In the genomic region with DNA sequence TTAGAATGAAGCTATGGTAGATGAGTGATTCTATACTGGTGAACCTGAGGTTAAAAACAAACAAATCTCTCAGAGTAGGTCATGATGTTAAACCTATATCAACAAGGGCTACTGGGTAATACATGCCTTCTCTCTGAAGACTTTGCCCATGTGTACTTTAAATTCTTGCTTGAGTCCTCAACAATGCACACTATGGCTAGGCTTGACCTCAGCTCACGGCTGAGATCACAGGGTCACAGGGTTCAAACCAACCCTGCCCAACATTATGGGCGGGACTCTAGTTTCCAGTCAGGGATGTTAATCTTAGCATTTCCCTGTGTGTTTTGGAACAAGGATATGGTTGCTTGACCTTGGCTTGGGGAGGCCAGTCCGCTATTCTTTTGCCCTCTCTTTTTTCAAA, we compare ENCODE assay signal across 21 cellular contexts. TPM values are rescaled to one million over a fixed set of nuclear protein-coding genes. Genes with fewer than 3 reads are reported as not detected.
DNase-seq lines count a peak whose midpoint lies in the region; ATAC-seq and TF ChIP-seq lines count a peak whose summit lies in the region.
"Had no signal": no experiment of that assay in that cellular context is flagged by ENCODE, and none has a peak within 500 bp of the region (broad histone marks: within the 10 kb centered on the region; RNA-seq: fewer than 3 reads in every experiment).

No MANE protein-coding gene starts in this region.

- H3K27me3 ChIP-seq in spleen (replicated peaks in 1 of 7) (no peaks in the 10 kb centered on the region), transverse colon (no peaks in the 10 kb centered on the region)
- H3K27me3 ChIP-seq: ascending aorta, esophagus muscularis mucosa, SJCRH30, tibial artery had no signal

- H3K27me3 Mint-ChIP-seq in activated naive CD4-positive, alpha-beta T cell treated with anti-CD3 and anti-CD28 coated beads for 36 hours (ENCODE audit: low read depth): no peaks in the 10 kb centered on the region
- H3K27me3 Mint-ChIP-seq in activated CD4-positive, alpha-beta memory T cell treated with anti-CD3 and anti-CD28 coated beads, Interleukin-2, amount 10 ng/mL, durations not matched to agents 7 days and 5 days: no peaks in the 10 kb centered on the region

- H3K9me3 ChIP-seq in spleen (no peaks in the 10 kb centered on the region), transverse colon (no peaks in the 10 kb centered on the region)
- H3K9me3 ChIP-seq: ascending aorta, esophagus muscularis mucosa, SJCRH30, tibial artery had no signal

- CTCF ChIA-PET in activated naive CD4-positive, alpha-beta T cell treated with anti-CD3 and anti-CD28 coated beads for 36 hours (lab: Charles Lee): interaction anchor here (0.9 kb wide), 1 partner anchor 15 kb away, joined by 4 read pairs; no protein-coding TSS in a partner anchor
- CTCF ChIA-PET in activated CD4-positive, alpha-beta memory T cell treated with anti-CD3 and anti-CD28 coated beads, Interleukin-2, amount 10 ng/mL, durations not matched to agents 7 days and 5 days (lab: Charles Lee): interaction anchor here (0.9 to 2.9 kb wide), 3 partner anchors 26 to 34 kb away, joined by 3 to 11 read pairs (median 4); no protein-coding TSS in a partner anchor

- in situ Hi-C loops in transverse colon (cut with MboI; ENCODE audit: low pct_ligation_motif_present in 1 of 4, low pct_unique_long_range_greater_than_20kb in 1 of 4, low sequenced_read_pairs in 3 of 4): no loop called here

- H3K4me3 ChIP-seq in spleen (no peak overlapping the region), transverse colon (no peak overlapping the region)
- H3K4me3 ChIP-seq: ascending aorta, coronary artery, esophagus muscularis mucosa, SJCRH30, tibial artery had no signal

- TF ChIP-seq CTCF in spleen (IDR thresholded peaks at IDR 0.05 in 8 of 11, conservative IDR thresholded peaks at IDR 0.05 in 3 of 11) (no peak), transverse colon (IDR thresholded peaks at IDR 0.05) (no peak)

- no peak for TF ChIP-seq EP300 in transverse colon (IDR thresholded peaks at IDR 0.05; ENCODE audit: low read depth)

- peaks cover 86% of the 10 kb centered on the region for H3K4me1 Mint-ChIP-seq in activated naive CD4-positive, alpha-beta T cell treated with anti-CD3 and anti-CD28 coated beads for 36 hours (ENCODE audit: low read depth)
- peaks cover 92% of the 10 kb centered on the region for H3K4me1 Mint-ChIP-seq in activated CD4-positive, alpha-beta memory T cell treated with anti-CD3 and anti-CD28 coated beads, Interleukin-2, amount 10 ng/mL, durations not matched to agents 7 days and 5 days

- H3K27ac ChIP-seq in spleen (peak overlapping the region in 7 of 8 donors; percentile 39 to 71 (median 52)), transverse colon (no peak overlapping the region)
- H3K27ac ChIP-seq: esophagus muscularis mucosa, HL-60, SJCRH30 had no signal

- no peak for DNase-seq in activated naive CD4-positive, alpha-beta T cell treated with anti-CD3 and anti-CD28 coated beads for 36 hours
- DNase-seq in activated naive CD4-positive, alpha-beta T cell treated with anti-CD3 and anti-CD28 coated beads, Interleukin-2, amount 50 U/mL, for 16 hours: no peak
- no peak for DNase-seq in activated CD4-positive, alpha-beta memory T cell treated with anti-CD3 and anti-CD28 coated beads, Interleukin-2, amount 10 ng/mL, durations not matched to agents 7 days and 5 days
- DNase-seq in left cardiac atrium: peak; percentile 56
- DNase-seq in spleen: no peak
- no peak for DNase-seq in transverse colon
- DNase-seq: KG1; kidney glomerular epithelial cell; natural killer cell; NCI-H1436 treated with DMSO at 0.1 percent for 48 hours; NCI-H2227 treated with DMSO at 0.1 percent for 48 hours; SJCRH30; stimulated activated CD4-positive, alpha-beta T cell treated with anti-CD3 and anti-CD28 coated beads, Interleukin-2, amount 100 ng/mL, for 24 hours; tibial artery had no signal

- POLR2A ChIA-PET in activated CD4-positive, alpha-beta memory T cell treated with anti-CD3 and anti-CD28 coated beads, Interleukin-2, amount 10 ng/mL, durations not matched to agents 7 days and 5 days (lab: Charles Lee): interaction anchor here (0.7 to 21.4 kb wide), 9 partner anchors 7 to 222 kb away, joined by 3 to 859 read pairs (median 15); a partner anchor contains a TSS

- 65 to 83% (median 72%) methylated on average over 3 of the region's 3 CpGs for WGBS in spleen, 5 donors
- WGBS in transverse colon (ENCODE audit: low coverage in 1 of 2), 2 donors: 20 to 72% methylated on average over 1 to 3 of the region's 3 CpGs

- H3K36me3 ChIP-seq in spleen: no peaks in the 10 kb centered on the region
- H3K36me3 ChIP-seq in transverse colon: no peaks in the 10 kb centered on the region
- H3K36me3 ChIP-seq: ascending aorta, esophagus muscularis mucosa, SJCRH30, tibial artery had no signal

- H3K4me3 Mint-ChIP-seq in activated naive CD4-positive, alpha-beta T cell treated with anti-CD3 and anti-CD28 coated beads for 36 hours: peak overlapping the region; percentile 89
- H3K4me3 Mint-ChIP-seq in activated CD4-positive, alpha-beta memory T cell treated with anti-CD3 and anti-CD28 coated beads, Interleukin-2, amount 10 ng/mL, durations not matched to agents 7 days and 5 days: peak overlapping the region; percentile 56
- H3K4me3 Mint-ChIP-seq: natural killer cell had no signal

- H3K9me3 Mint-ChIP-seq in activated naive CD4-positive, alpha-beta T cell treated with anti-CD3 and anti-CD28 coated beads for 36 hours: no peaks in the 10 kb centered on the region
- peaks cover 2% of the 10 kb centered on the region for H3K9me3 Mint-ChIP-seq in activated CD4-positive, alpha-beta memory T cell treated with anti-CD3 and anti-CD28 coated beads, Interleukin-2, amount 10 ng/mL, durations not matched to agents 7 days and 5 days
- H3K9me3 Mint-ChIP-seq: natural killer cell had no signal

- TF ChIP-seq POLR2A in spleen (IDR thresholded peaks at IDR 0.05) (no peak), transverse colon (IDR thresholded peaks at IDR 0.05) (no peak)

- peaks cover 49% of the 10 kb centered on the region for H3K36me3 Mint-ChIP-seq in activated naive CD4-positive, alpha-beta T cell treated with anti-CD3 and anti-CD28 coated beads for 36 hours (ENCODE audit: low read depth)
- peaks cover 95% of the 10 kb centered on the region for H3K36me3 Mint-ChIP-seq in activated CD4-positive, alpha-beta memory T cell treated with anti-CD3 and anti-CD28 coated beads, Interleukin-2, amount 10 ng/mL, durations not matched to agents 7 days and 5 days (ENCODE audit: low read depth)
- H3K36me3 Mint-ChIP-seq: natural killer cell had no signal

- H3K27ac Mint-ChIP-seq in activated naive CD4-positive, alpha-beta T cell treated with anti-CD3 and anti-CD28 coated beads for 36 hours: peak overlapping the region; percentile 93
- peak overlapping the region; percentile 61 for H3K27ac Mint-ChIP-seq in activated CD4-positive, alpha-beta memory T cell treated with anti-CD3 and anti-CD28 coated beads, Interleukin-2, amount 10 ng/mL, durations not matched to agents 7 days and 5 days
- H3K27ac Mint-ChIP-seq: natural killer cell had no signal

- ATAC-seq in left cardiac atrium: peak in 1 of 2 donors; percentile 65
- ATAC-seq in GM19328 (IDR thresholded peaks at IDR 0.05; ENCODE audit: unreplicated experiment): no peak
- no peak for ATAC-seq in GM21717 (IDR thresholded peaks at IDR 0.05; ENCODE audit: unreplicated experiment)
- ATAC-seq: natural killer cell had no signal

- H3K4me1 ChIP-seq in spleen (peaks cover 0 to 75% (median 36%) of the 10 kb centered on the region in 6 donors), transverse colon (no peaks in the 10 kb centered on the region)
- H3K4me1 ChIP-seq: ascending aorta, esophagus muscularis mucosa, SJCRH30 had no signal

- intact Hi-C loops in activated naive CD4-positive, alpha-beta T cell treated with anti-CD3 and anti-CD28 coated beads for 36 hours (cut with micrococcal nuclease): no loop called here
- intact Hi-C loops in left cardiac atrium (cut with DNase I): no loop called here
- intact Hi-C loops in spleen (cut with DNase I; ENCODE audit: low total_unique reads): no loop called here
- intact Hi-C loops in transverse colon (cut with DNase I; ENCODE audit: low total_unique reads): no loop called here

RNA-seq across cellular contexts. Expression of a gene that starts 7.7 kb away (rescaled TPM):
- 100 to 1,000 TPM; 165 to 167 TPM for total RNA-seq in activated naive CD4-positive, alpha-beta T cell treated with anti-CD3 and anti-CD28 coated beads for 36 hours
- 100 to 1,000 TPM; 194 to 205 TPM for total RNA-seq in activated CD4-positive, alpha-beta memory T cell treated with anti-CD3 and anti-CD28 coated beads, Interleukin-2, amount 10 ng/mL, durations not matched to agents 7 days and 5 days
- total RNA-seq in left cardiac atrium: 1 to 10 TPM; 2.5 to 2.9 TPM
- total RNA-seq in spleen: 10 to 100 TPM in 6 of 7 donors, 1 to 10 TPM in 1; 8.5 to 22.4 (median 17.5) TPM
- 1 to 10 TPM; 1.3 to 2.9 (median 2.3) TPM for polyA plus RNA-seq in spleen
- total RNA-seq in transverse colon: 1 to 10 TPM in 2 of 4 donors, under 1 TPM in 1, not detected in 1; 0.68 to 2.4 (median 1.5) TPM
- total RNA-seq: renal cortical epithelial cell had no signal

Comparison
In these comparisons a context has a peak if more than half of its experiments do, and no peak if none do; other contexts are left out.
1. H3K27ac ChIP-seq: peak in spleen (7 of 8); none in transverse colon (0 of 4).
2. RNA of a gene that starts 7.7 kb away (total RNA-seq): 194 to 205 TPM in activated CD4-positive, alpha-beta memory T cell treated with anti-CD3 and anti-CD28 coated beads, Interleukin-2, amount 10 ng/mL, durations not matched to agents 7 days and 5 days and 165 to 167 TPM in activated naive CD4-positive, alpha-beta T cell treated with anti-CD3 and anti-CD28 coated beads for 36 hours; 8.5 to 22.4 TPM in spleen, 2.5 to 2.9 TPM in left cardiac atrium and 0.68 to 2.4 TPM in transverse colon; every median in the first group is over 4 times any median in the second.